In the genomic region with DNA sequence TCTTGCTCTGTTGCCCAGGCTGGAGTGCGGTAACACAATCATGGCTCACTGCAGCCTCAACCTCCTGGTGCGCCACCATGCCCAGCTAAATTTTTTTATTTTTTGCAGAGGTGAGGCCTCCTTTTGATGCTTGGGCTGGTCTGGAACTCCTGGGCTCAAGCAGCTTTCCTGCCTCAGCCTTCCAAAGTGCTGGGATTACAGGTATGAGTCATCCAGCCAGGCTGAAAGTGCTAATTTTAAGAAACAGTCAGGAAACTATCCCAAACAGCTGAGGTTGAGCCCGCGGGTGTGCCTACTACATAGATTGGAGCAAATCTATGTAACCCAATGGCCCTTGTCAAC, we compare ENCODE assay signal across 8 cellular contexts. TPM values are rescaled to one million over a fixed set of nuclear protein-coding genes. Genes with fewer than 3 reads are reported as not detected.
DNase-seq lines count a peak whose midpoint lies in the region; ATAC-seq and TF ChIP-seq lines count a peak whose summit lies in the region.

No MANE protein-coding gene starts in this region.

- H3K27me3 ChIP-seq in breast epithelium: no peaks in the 10 kb centered on the region

- ATAC-seq in HG03354 (IDR thresholded peaks at IDR 0.05; ENCODE audit: poor library complexity, severe bottlenecking, unreplicated experiment): no peak
- ATAC-seq in GM18520 (IDR thresholded peaks at IDR 0.05; ENCODE audit: unreplicated experiment): no peak
- ATAC-seq in GM19397 (IDR thresholded peaks at IDR 0.05; ENCODE audit: unreplicated experiment): no peak

- no peaks in the 10 kb centered on the region for H3K9me3 ChIP-seq in breast epithelium

- H3K4me3 Mint-ChIP-seq in IgD-negative memory B cell: peak overlapping the region in 3 of 4 donors; percentile 38 to 98 (median 94)

- peaks cover 0 to 6% of the 10 kb centered on the region in 2 donors for H3K4me1 ChIP-seq in breast epithelium

- peaks cover 14 to 26% (median 25%) of the 10 kb centered on the region in 3 donors for H3K4me1 Mint-ChIP-seq in IgD-negative memory B cell

- intact Hi-C loops in breast epithelium (cut with DNase I; ENCODE audit: low total_unique reads): no loop called here

- no peak for TF ChIP-seq POLR2A in breast epithelium (IDR thresholded peaks at IDR 0.05)

- H3K36me3 Mint-ChIP-seq in IgD-negative memory B cell: no peaks in the 10 kb centered on the region

- no peaks in the 10 kb centered on the region for H3K27me3 Mint-ChIP-seq in IgD-negative memory B cell

- TF ChIP-seq CTCF in AG10803 (conservative IDR thresholded peaks at IDR 0.05; ENCODE audit: low read length): no peak
- no peak for TF ChIP-seq CTCF in breast epithelium (IDR thresholded peaks at IDR 0.05)

- H3K27ac Mint-ChIP-seq in IgD-negative memory B cell: peak overlapping the region in 2 of 3 donors; percentile 18 to 88

- DNase-seq in AG10803 (ENCODE audit: low read depth) (peak; percentile 26), breast epithelium (ENCODE audit: low spot score in 2 of 2) (no peak), myocyte (ENCODE audit: low read depth) (peak; percentile 37), foreskin melanocyte (no peak)

- H3K4me3 ChIP-seq in AG10803 (ENCODE audit: low read length) (peak overlapping the region; percentile 82), breast epithelium (peak overlapping the region; percentile 67 to 92 (median 86))

- peak overlapping the region in 1 of 2 donors; percentile 83 for H3K27ac ChIP-seq in breast epithelium

- H3K9me3 Mint-ChIP-seq in IgD-negative memory B cell: no peaks in the 10 kb centered on the region

- H3K36me3 ChIP-seq in breast epithelium: no peaks in the 10 kb centered on the region

RNA-seq across cellular contexts. Expression of a gene that starts 0.7 kb away (rescaled TPM):
- polyA plus RNA-seq in IgD-negative memory B cell: 86.1 TPM
- total RNA-seq in breast epithelium (10 to 100 TPM; 66.4 to 84.6 (median 67.4) TPM), myocyte (53.6 and 62.5 TPM in 2 replicates)
- polyA plus RNA-seq in myocyte (2012): 74.4 TPM

Comparison
In these comparisons a context has a peak if more than half of its experiments do, and no peak if none do; other contexts are left out.
1. DNase-seq: peak in AG10803 (single experiment) and myocyte (single experiment); none in breast epithelium (0 of 2) and foreskin melanocyte (single experiment).